Comparison of ENCODE assay signal across 1 cellular context in the genomic region with DNA sequence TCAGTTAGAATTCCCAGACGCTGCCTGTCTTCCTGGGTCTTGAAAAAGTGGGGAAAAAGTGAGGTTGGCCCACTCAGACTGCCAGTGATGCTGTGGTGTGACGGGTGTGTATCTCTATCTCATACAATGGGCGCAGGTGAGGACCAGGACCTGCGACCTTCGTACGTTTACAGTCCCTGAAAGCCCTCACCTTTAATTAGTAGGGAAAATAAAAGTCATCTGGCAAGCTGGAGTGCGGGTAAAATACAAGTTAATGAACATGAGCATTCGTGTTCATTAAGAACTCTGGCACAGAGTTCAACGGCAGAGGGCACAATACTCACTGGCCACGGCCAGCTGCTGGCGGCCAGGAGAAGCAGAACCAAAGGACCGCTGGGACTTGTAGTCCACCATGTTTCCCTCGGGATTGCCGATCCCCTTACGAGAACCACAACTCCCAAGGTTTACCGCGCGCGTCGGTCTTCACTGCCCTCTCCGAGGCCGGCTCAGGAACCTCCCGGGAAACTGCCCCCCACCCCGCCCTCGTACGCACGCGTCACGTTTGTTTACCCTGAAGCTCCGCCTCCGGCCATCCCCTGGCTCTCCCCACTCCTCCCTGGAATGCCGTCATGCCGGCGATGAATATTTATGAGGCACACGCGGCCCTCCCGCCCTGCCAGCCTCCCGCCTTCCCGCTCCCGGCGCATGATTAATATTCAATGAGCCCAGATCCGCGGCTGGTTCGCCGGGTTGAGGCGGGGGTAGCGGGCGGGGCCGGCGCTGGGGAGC.
TF ChIP-seq lines count a peak whose summit lies in the region.

No MANE protein-coding gene starts in this region.

TF ChIP-seq in liver, 16 proteins besides CTCF, POLR2A, EP300 and RAD21 (continued from another document):
- TF ChIP-seq, protein P1, sequence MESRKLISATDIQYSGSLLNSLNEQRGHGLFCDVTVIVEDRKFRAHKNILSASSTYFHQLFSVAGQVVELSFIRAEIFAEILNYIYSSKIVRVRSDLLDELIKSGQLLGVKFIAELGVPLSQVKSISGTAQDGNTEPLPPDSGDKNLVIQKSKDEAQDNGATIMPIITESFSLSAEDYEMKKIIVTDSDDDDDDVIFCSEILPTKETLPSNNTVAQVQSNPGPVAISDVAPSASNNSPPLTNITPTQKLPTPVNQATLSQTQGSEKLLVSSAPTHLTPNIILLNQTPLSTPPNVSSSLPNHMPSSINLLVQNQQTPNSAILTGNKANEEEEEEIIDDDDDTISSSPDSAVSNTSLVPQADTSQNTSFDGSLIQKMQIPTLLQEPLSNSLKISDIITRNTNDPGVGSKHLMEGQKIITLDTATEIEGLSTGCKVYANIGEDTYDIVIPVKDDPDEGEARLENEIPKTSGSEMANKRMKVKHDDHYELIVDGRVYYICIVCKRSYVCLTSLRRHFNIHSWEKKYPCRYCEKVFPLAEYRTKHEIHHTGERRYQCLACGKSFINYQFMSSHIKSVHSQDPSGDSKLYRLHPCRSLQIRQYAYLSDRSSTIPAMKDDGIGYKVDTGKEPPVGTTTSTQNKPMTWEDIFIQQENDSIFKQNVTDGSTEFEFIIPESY (IDR thresholded peaks at IDR 0.05): peak; percentile 92
- peak; percentile 88 for TF ChIP-seq SP1 (IDR thresholded peaks at IDR 0.05)
- TF ChIP-seq, protein P2, sequence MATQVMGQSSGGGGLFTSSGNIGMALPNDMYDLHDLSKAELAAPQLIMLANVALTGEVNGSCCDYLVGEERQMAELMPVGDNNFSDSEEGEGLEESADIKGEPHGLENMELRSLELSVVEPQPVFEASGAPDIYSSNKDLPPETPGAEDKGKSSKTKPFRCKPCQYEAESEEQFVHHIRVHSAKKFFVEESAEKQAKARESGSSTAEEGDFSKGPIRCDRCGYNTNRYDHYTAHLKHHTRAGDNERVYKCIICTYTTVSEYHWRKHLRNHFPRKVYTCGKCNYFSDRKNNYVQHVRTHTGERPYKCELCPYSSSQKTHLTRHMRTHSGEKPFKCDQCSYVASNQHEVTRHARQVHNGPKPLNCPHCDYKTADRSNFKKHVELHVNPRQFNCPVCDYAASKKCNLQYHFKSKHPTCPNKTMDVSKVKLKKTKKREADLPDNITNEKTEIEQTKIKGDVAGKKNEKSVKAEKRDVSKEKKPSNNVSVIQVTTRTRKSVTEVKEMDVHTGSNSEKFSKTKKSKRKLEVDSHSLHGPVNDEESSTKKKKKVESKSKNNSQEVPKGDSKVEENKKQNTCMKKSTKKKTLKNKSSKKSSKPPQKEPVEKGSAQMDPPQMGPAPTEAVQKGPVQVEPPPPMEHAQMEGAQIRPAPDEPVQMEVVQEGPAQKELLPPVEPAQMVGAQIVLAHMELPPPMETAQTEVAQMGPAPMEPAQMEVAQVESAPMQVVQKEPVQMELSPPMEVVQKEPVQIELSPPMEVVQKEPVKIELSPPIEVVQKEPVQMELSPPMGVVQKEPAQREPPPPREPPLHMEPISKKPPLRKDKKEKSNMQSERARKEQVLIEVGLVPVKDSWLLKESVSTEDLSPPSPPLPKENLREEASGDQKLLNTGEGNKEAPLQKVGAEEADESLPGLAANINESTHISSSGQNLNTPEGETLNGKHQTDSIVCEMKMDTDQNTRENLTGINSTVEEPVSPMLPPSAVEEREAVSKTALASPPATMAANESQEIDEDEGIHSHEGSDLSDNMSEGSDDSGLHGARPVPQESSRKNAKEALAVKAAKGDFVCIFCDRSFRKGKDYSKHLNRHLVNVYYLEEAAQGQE (IDR thresholded peaks at IDR 0.05): peak; percentile 76
